ENCODE assay signal across 1 cellular context in genomic region chr3:138875754-138876664, GRCh38.
TF ChIP-seq lines count a peak whose summit lies in the region.

No MANE protein-coding gene starts in this region.

TF ChIP-seq in K562, 482 proteins besides CTCF, POLR2A, EP300 and RAD21 (continued from another document and continues in another):
- TF ChIP-seq E2F8 (IDR thresholded peaks at IDR 0.05; ENCODE audit: low read depth, partially characterized antibody) (peak; percentile 88), PRDM10 (IDR thresholded peaks at IDR 0.05; ENCODE audit: partially characterized antibody) (peak; percentile 32), ZBTB17 (CRISPR knock-in tag; IDR thresholded peaks at IDR 0.05) (no peak), XRCC5 (IDR thresholded peaks at IDR 0.05; ENCODE audit: low read depth, low read length) (no peak), SMARCE1 (IDR thresholded peaks at IDR 0.05) (peak; percentile 98), STAT5A (IDR thresholded peaks at IDR 0.05; ENCODE audit: borderline replicate concordance, low read length) (peak; percentile 100), ZBTB49 (CRISPR knock-in tag; IDR thresholded peaks at IDR 0.05; ENCODE audit: borderline replicate concordance) (no peak), IRF2 (CRISPR knock-in tag; IDR thresholded peaks at IDR 0.05) (no peak), PTRF (tag; IDR thresholded peaks at IDR 0.05) (no peak), ZEB2 (IDR thresholded peaks at IDR 0.05) (peak; percentile 86), DNMT1 (IDR thresholded peaks at IDR 0.05) (no peak), ETS2 (tag; IDR thresholded peaks at IDR 0.05; ENCODE audit: borderline replicate concordance, poor library complexity, severe bottlenecking) (no peak), HNRNPUL1 (IDR thresholded peaks at IDR 0.05; ENCODE audit: low read length) (no peak), ZKSCAN1 (IDR thresholded peaks at IDR 0.05; ENCODE audit: low read depth, low read length) (no peak; the same call in 1 of the 2 replicates), ZNF584 (CRISPR knock-in tag; IDR thresholded peaks at IDR 0.05; ENCODE audit: low read depth) (peak; percentile 97), HMG20A (CRISPR knock-in tag; conservative IDR thresholded peaks at IDR 0.05) (no peak), RCOR1 (IDR thresholded peaks at IDR 0.05; ENCODE audit: borderline replicate concordance in 1 of 2, low read depth in 2 of 2, low read length in 2 of 2) (peak; percentile 76 to 88; a peak in 3 of 4 replicates), BCL6 (CRISPR knock-in tag; IDR thresholded peaks at IDR 0.05) (no peak), ATF2 (CRISPR knock-in tag; IDR thresholded peaks at IDR 0.05) (no peak), ZNF764 (CRISPR knock-in tag; IDR thresholded peaks at IDR 0.05; ENCODE audit: low read depth) (no peak), SREBF1 (IDR thresholded peaks at IDR 0.05; ENCODE audit: borderline replicate concordance, low read depth, low read length) (no peak), HDAC8 (tag; IDR thresholded peaks at IDR 0.05) (no peak), PTTG1 (tag; IDR thresholded peaks at IDR 0.05; ENCODE audit: low read depth) (no peak), RAD51 (IDR thresholded peaks at IDR 0.05; ENCODE audit: borderline replicate concordance, low read depth) (peak; percentile 79), CHD7 (IDR thresholded peaks at IDR 0.05; ENCODE audit: low read depth, low read length) (no peak), BRD4 (IDR thresholded peaks at IDR 0.05) (peak; percentile 93), ATF1 (CRISPR knock-in tag; IDR thresholded peaks at IDR 0.05) (no peak), ATF1 (tag; IDR thresholded peaks at IDR 0.05) (peak; percentile 93), ZFX (CRISPR knock-in tag; IDR thresholded peaks at IDR 0.05) (peak; percentile 47; the same call in 1 of the 2 replicates), ZNF282 (CRISPR knock-in tag; IDR thresholded peaks at IDR 0.05) (no peak), PHF21A (IDR thresholded peaks at IDR 0.05; ENCODE audit: borderline replicate concordance, low read depth) (0 out of 2 replicates have a peak, but pooled peaks have one; percentile 59), ESRRA (IDR thresholded peaks at IDR 0.05; ENCODE audit: borderline replicate concordance, low read depth) (peak; percentile 60; the same call in 1 of the 2 replicates), ZNF57 (CRISPR knock-in tag; IDR thresholded peaks at IDR 0.05) (no peak), PYGO2 (tag; IDR thresholded peaks at IDR 0.05) (0 out of 2 replicates have a peak, but pooled peaks have one; percentile 45), THAP7 (CRISPR knock-in tag; IDR thresholded peaks at IDR 0.05) (no peak), MEIS2 (IDR thresholded peaks at IDR 0.05; ENCODE audit: partially characterized antibody) (peak; percentile 62), STAT5B (CRISPR knock-in tag; IDR thresholded peaks at IDR 0.05) (no peak), ERF (CRISPR knock-in tag; IDR thresholded peaks at IDR 0.05) (no peak), BHLHE40 (IDR thresholded peaks at IDR 0.05; ENCODE audit: low read length) (peak; percentile 82), FOXK2 (conservative IDR thresholded peaks at IDR 0.05 in 1 of 2, IDR thresholded peaks at IDR 0.05 in 1 of 2; ENCODE audit: low read depth in 2 of 2) (peak; percentile 86 to 93), ADNP (tag; IDR thresholded peaks at IDR 0.05) (peak; percentile 5; the same call in 1 of the 2 replicates), PRPF4 (IDR thresholded peaks at IDR 0.05; ENCODE audit: insufficient read depth, low read depth, low read length, poor library complexity, severe bottlenecking) (no peak), NRF1 (conservative IDR thresholded peaks at IDR 0.05 in 1 of 2, IDR thresholded peaks at IDR 0.05 in 1 of 2) (peak; percentile 66 to 69), ZNF311 (CRISPR knock-in tag; IDR thresholded peaks at IDR 0.05) (peak; percentile 55; the same call in 1 of the 2 replicates)
